Comparison of ENCODE assay signal across 8 cellular contexts in genomic region chr4:42656736-42656985, GRCh38. TPM values are rescaled to one million over a fixed set of nuclear protein-coding genes. Genes with fewer than 3 reads are reported as not detected.
DNase-seq lines count a peak whose midpoint lies in the region; ATAC-seq and TF ChIP-seq lines count a peak whose summit lies in the region.

No MANE protein-coding gene starts in this region.

- DNase-seq in AG04450 (ENCODE audit: low read depth, low spot score) = no peak
- peak; percentile 88 for DNase-seq in chondrocyte (ENCODE audit: low spot score)
- no peak for DNase-seq in naive B cell
- DNase-seq in SKM-1 treated with dmso at 0.1 percent for 144 hours (lab: John Stamatoyannopoulos, UW; ENCODE audit: unreplicated experiment) = no peak

- H3K4me1 Mint-ChIP-seq in IgD-negative memory B cell (peaks cover 24 to 39% (median 38%) of the 10 kb centered on the region in 3 donors), chondrocyte (ENCODE audit: low read depth) (peaks cover 18% of the 10 kb centered on the region), naive B cell (peaks cover 33 to 43% (median 38%) of the 10 kb centered on the region in 3 donors)

- no peak for ATAC-seq in naive B cell (ENCODE audit: low read depth in 2 of 2)
- no peak for ATAC-seq in HG03571 (IDR thresholded peaks at IDR 0.05; ENCODE audit: unreplicated experiment)
- no peak for ATAC-seq in HG03175 (IDR thresholded peaks at IDR 0.05; ENCODE audit: unreplicated experiment)
- no peak for ATAC-seq in GM18868 (IDR thresholded peaks at IDR 0.05; ENCODE audit: unreplicated experiment)

- CTCF ChIA-PET in AG04450 (lab: Charles Lee) = interaction anchor here (0.6 kb wide), 2 partner anchors 16 to 175 kb away, joined by 3 read pairs; no protein-coding TSS in a partner anchor

- H3K4me3 ChIP-seq in AG04450 (ENCODE audit: low read depth, low read length) = peak overlapping the region; percentile 65

- H3K27me3 Mint-ChIP-seq in IgD-negative memory B cell (no peaks in the 10 kb centered on the region), chondrocyte (ENCODE audit: low read depth) (peaks cover 19% of the 10 kb centered on the region), naive B cell (no peaks in the 10 kb centered on the region)

- peak overlapping the region; percentile 96 to 99 (median 98) for H3K4me3 Mint-ChIP-seq in IgD-negative memory B cell
- H3K4me3 Mint-ChIP-seq in chondrocyte (ENCODE audit: unreplicated experiment) = peak overlapping the region; percentile 82
- peak overlapping the region; percentile 94 to 100 (median 99) for H3K4me3 Mint-ChIP-seq in naive B cell

- no peaks in the 10 kb centered on the region; the same call in 1 of the 2 replicates for H3K9me3 ChIP-seq in AG04450 (ENCODE audit: control insufficient read depth, insufficient read depth, low read length)

- H3K36me3 Mint-ChIP-seq in IgD-negative memory B cell (peaks cover 13% of the 10 kb centered on the region), chondrocyte (ENCODE audit: low read depth) (peaks cover 2% of the 10 kb centered on the region), naive B cell (peaks cover 17 to 22% of the 10 kb centered on the region in 2 donors)

- H3K27me3 ChIP-seq in AG04450 (ENCODE audit: control insufficient read depth, insufficient read depth, low read length) = peaks cover 3% of the 10 kb centered on the region

- POLR2A ChIA-PET in AG04450 (lab: Yijun Ruan, JAX) = no interaction called here

- H3K27ac Mint-ChIP-seq in IgD-negative memory B cell = peak overlapping the region in 2 of 3 donors; percentile 96
- H3K27ac Mint-ChIP-seq in chondrocyte (ENCODE audit: unreplicated experiment) = no peak overlapping the region
- H3K27ac Mint-ChIP-seq in naive B cell = peak overlapping the region in 5 of 6 donors; percentile 64 to 97 (median 96)

- H3K9me3 Mint-ChIP-seq in IgD-negative memory B cell (peaks cover 0 to 5% (median 2%) of the 10 kb centered on the region in 3 donors), chondrocyte (ENCODE audit: low read depth) (no peaks in the 10 kb centered on the region), naive B cell (peaks cover 2 to 9% (median 5%) of the 10 kb centered on the region in 7 donors)

- H3K27ac ChIP-seq in AG04450 (ENCODE audit: low read depth, low read length) = no peak overlapping the region

- TF ChIP-seq CTCF in AG04450 (IDR thresholded peaks at IDR 0.05; ENCODE audit: low read depth, low read length) (no peak), chondrocyte (IDR thresholded peaks at IDR 0.05) (no peak)

RNA-seq across cellular contexts. Expression of gene ATP8A1, which starts 0.2 kb away (rescaled TPM):
- polyA plus RNA-seq in AG04450 (2011; rRNA removed) = 0.20 TPM in 2 replicates
- 0.18 and 0.56 TPM in 2 replicates for polyA minus RNA-seq in AG04450 (2011; rRNA and poly(A)+ RNA removed)
- polyA plus RNA-seq in IgD-negative memory B cell = 15.0 TPM
- 0.25 to 0.97 TPM (median 0.26 TPM) in 3 replicates for total RNA-seq in chondrocyte
- polyA plus RNA-seq in naive B cell (ENCODE audit: low read depth in 6 of 6) = 10 to 100 TPM; 16.7 to 31.0 (median 22.2) TPM

Comparison
In these comparisons a context has a peak if more than half of its experiments do, and no peak if none do; other contexts are left out.
1. RNA of gene ATP8A1, which starts 0.2 kb away (polyA plus RNA-seq): 16.7 to 31.0 TPM in naive B cell and 15.0 TPM in IgD-negative memory B cell (single experiment); 0.20 TPM in AG04450; every median in the first group is over 10 times any median in the second.
2. Peak in every context shown above with its lines, with median percentiles within 50 percentile points of each other: H3K4me3 Mint-ChIP-seq.